8 cellular contexts compared by ENCODE assay signal in genomic region chr14:24051789-24052655, GRCh38. TPM values are rescaled to one million over a fixed set of nuclear protein-coding genes. Genes with fewer than 3 reads are reported as not detected.
DNase-seq lines count a peak whose midpoint lies in the region; ATAC-seq, FAIRE-seq and TF ChIP-seq lines count a peak whose summit lies in the region.

Gene CARMIL3, plus strand, starts transcription at chr14:24052009. Its CDS starts 145 bp downstream, at chr14:24052154.

- peak within 1 kb of the TSS; percentile 50 to 55 for H3K4me3 ChIP-seq in foreskin fibroblast (ENCODE audit: low read depth in 1 of 2, low read length in 2 of 2)
- peak within 1 kb of the TSS; percentile 99 for H3K4me3 ChIP-seq in neural cell (ENCODE audit: low read length)
- peak within 1 kb of the TSS; percentile 88 for H3K4me3 ChIP-seq in thoracic aorta

- peaks cover 8 to 14% of the 10 kb centered on the region in 2 donors for H3K4me1 ChIP-seq in thoracic aorta (ENCODE audit: control insufficient read depth in 1 of 2, low read depth in 2 of 2)

- H3K36me3 ChIP-seq in neural cell (ENCODE audit: insufficient read depth, low read length) (no peaks in the 10 kb centered on the region), thoracic aorta (no peaks in the 10 kb centered on the region)

- DNase-seq in Calu3 (peak; percentile 61), HTR-8/SVneo (ENCODE audit: insufficient read length, low spot score) (peak; percentile 39), RKO (ENCODE audit: low spot score) (peak; percentile 62), activated gamma-delta T cell (lab: John Stamatoyannopoulos, UW) (peak; percentile 50), foreskin fibroblast (peak; percentile 43 to 78), thoracic aorta (ENCODE audit: low spot score) (no peak)

- no peaks in the 10 kb centered on the region for H3K9me3 ChIP-seq in neural cell (ENCODE audit: low read length)
- no peaks in the 10 kb centered on the region for H3K9me3 ChIP-seq in thoracic aorta

- peak within 1 kb of the TSS; percentile 82 for H3K4me2 ChIP-seq in neural cell (ENCODE audit: low read length)

- H3K27ac Mint-ChIP-seq in Calu3 (ENCODE audit: unreplicated experiment), result no peak within 1 kb of the TSS

- TF ChIP-seq CTCF in Calu3 (IDR thresholded peaks at IDR 0.05; ENCODE audit: unreplicated experiment) (no peak), foreskin fibroblast (IDR thresholded peaks at IDR 0.05; ENCODE audit: low read depth, low read length) (no peak), neural cell (IDR thresholded peaks at IDR 0.05; ENCODE audit: poor library complexity, severe bottlenecking) (no peak), thoracic aorta (IDR thresholded peaks at IDR 0.05) (no peak)

- intact Hi-C loops in Calu3 (cut with micrococcal nuclease; ENCODE audit: unreplicated experiment), result no loop called here

- peak within 1 kb of the TSS; percentile 94 for H3K9ac ChIP-seq in neural cell (ENCODE audit: low read length)

- no TSS peak for BruUV-seq in Calu3 (replicated peaks; lab: Mats Ljungman, UMichigan)

- no peaks in the 10 kb centered on the region for H3K9me2 ChIP-seq in neural cell (ENCODE audit: insufficient read depth, low read length)

- H3K27ac ChIP-seq in neural cell (ENCODE audit: low read length) (peak within 1 kb of the TSS; percentile 82), thoracic aorta (no peak within 1 kb of the TSS)

- H3K4me3 Mint-ChIP-seq in Calu3 (ENCODE audit: low read depth, unreplicated experiment), result peak within 1 kb of the TSS; percentile 70

- TF ChIP-seq EP300 in neural cell (conservative IDR thresholded peaks at IDR 0.05; ENCODE audit: poor library complexity, severe bottlenecking), result peak; percentile 48

- TF ChIP-seq RAD21 in neural cell (conservative IDR thresholded peaks at IDR 0.05), result no peak

- peaks cover 88% of the 10 kb centered on the region for H3K27me3 Mint-ChIP-seq in Calu3 (ENCODE audit: unreplicated experiment)

- H3K79me2 ChIP-seq in neural cell (replicated peaks; ENCODE audit: insufficient read depth, low read length), result peaks cover 11% of the 10 kb centered on the region

- peaks cover 21% of the 10 kb centered on the region for H3K36me3 Mint-ChIP-seq in Calu3 (ENCODE audit: insufficient read depth, unreplicated experiment)

- peaks cover 11% of the 10 kb centered on the region for H3K4me1 Mint-ChIP-seq in Calu3 (ENCODE audit: low read depth, unreplicated experiment)

- CTCF ChIA-PET in Calu3 (lab: Charles Lee), result interaction anchor here (0.7 kb wide), 1 partner anchor 213 kb away, joined by 4 read pairs; no protein-coding TSS in a partner anchor

- H3F3A ChIP-seq in neural cell (ENCODE audit: insufficient read depth, low read length, poor library complexity, severe bottlenecking), result no peaks in the 10 kb centered on the region

- H3K9me3 Mint-ChIP-seq in Calu3 (ENCODE audit: low read depth, unreplicated experiment), result no peaks in the 10 kb centered on the region

- H4K20me1 ChIP-seq in neural cell (ENCODE audit: insufficient read depth), result no peaks in the 10 kb centered on the region

- ATAC-seq in GM19463 (IDR thresholded peaks at IDR 0.05; ENCODE audit: unreplicated experiment), result peak; percentile 80
- ATAC-seq in thoracic aorta (ENCODE audit: insufficient number of reproducible peaks, low FRiP score, low read depth), result no peak

- H3K27me3 ChIP-seq in neural cell (ENCODE audit: insufficient read depth, low read depth, low read length) (no peaks in the 10 kb centered on the region), thoracic aorta (replicated peaks; ENCODE audit: insufficient read depth) (no peaks in the 10 kb centered on the region)

- FAIRE-seq in HTR-8/SVneo (lab: Jason Lieb, UNC), result no peak

- H2AFZ ChIP-seq in neural cell (ENCODE audit: low read depth, low read length), result peak within 1 kb of the TSS; percentile 94

TF ChIP-seq in neural cell, 6 proteins besides CTCF, POLR2A, EP300 and RAD21:
- TF ChIP-seq POLR2AphosphoS5 (IDR thresholded peaks at IDR 0.05) (peak; percentile 76), SMC3 (conservative IDR thresholded peaks at IDR 0.05; ENCODE audit: poor library complexity) (peak; percentile 36), EZH2 (IDR thresholded peaks at IDR 0.05; ENCODE audit: borderline replicate concordance, insufficient read depth, low read length, poor library complexity, severe bottlenecking) (no peak), TAF1 (IDR thresholded peaks at IDR 0.05; ENCODE audit: low read depth) (no peak), MXI1 (conservative IDR thresholded peaks at IDR 0.05; ENCODE audit: poor library complexity, severe bottlenecking) (peak; percentile 90)

RNA-seq across cellular contexts. Expression of gene CARMIL3, which starts in this region (rescaled TPM):
- total RNA-seq in Calu3 (2022), result 0.33 and 0.42 TPM in 2 replicates
- polyA plus RNA-seq in neural cell, result 43.6 and 49.3 TPM in 2 replicates
- polyA minus RNA-seq in neural cell, result 33.0 and 36.0 TPM in 2 replicates
- total RNA-seq in thoracic aorta, result under 1 TPM in 1 of 2 donors, not detected in 1; 0.14 TPM

Comparison
In these comparisons a context has a peak if more than half of its experiments do, and no peak if none do; other contexts are left out.
1. Peak in DNase-seq in Calu3; RNA of the gene not detected or under 1 TPM.